26 cellular contexts compared by ENCODE assay signal in the genomic region with DNA sequence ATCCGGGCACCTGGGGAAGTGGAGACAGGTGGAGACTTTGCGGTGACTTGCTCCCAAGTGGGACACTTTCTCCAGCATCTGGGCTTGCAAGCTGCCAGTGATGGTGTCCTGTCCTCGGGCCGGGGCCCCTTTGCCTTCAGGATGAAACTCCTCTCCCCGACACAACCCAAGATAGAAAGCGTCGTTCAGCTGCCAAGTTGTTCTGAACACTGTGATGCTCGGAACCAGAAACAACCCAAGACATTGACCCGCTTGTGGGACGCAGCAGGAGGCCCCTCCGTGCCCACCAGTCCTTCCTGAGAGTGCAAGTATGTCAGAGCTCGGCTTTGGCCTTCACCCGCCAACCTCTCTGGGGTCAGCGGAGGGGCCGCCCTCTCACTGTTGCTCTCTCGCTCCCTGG. TPM values are rescaled to one million over a fixed set of nuclear protein-coding genes. Genes with fewer than 3 reads are reported as not detected.
DNase-seq lines count a peak whose midpoint lies in the region; ATAC-seq, FAIRE-seq and TF ChIP-seq lines count a peak whose summit lies in the region.
"Had no signal": no experiment of that assay in that cellular context is flagged by ENCODE, and none has a peak within 500 bp of the region (broad histone marks: within the 10 kb centered on the region; RNA-seq: fewer than 3 reads in every experiment).

No MANE protein-coding gene starts in this region.

- FAIRE-seq in kidney (lab: Jason Lieb, UNC): no peak

- H2AFZ ChIP-seq in neuronal stem cell (ENCODE audit: low read length): no peak overlapping the region
- H2AFZ ChIP-seq: PC-9 had no signal

- ATAC-seq in left cardiac atrium: no peak
- no peak for ATAC-seq in Right ventricle myocardium superior (ENCODE audit: poor library complexity)
- ATAC-seq: Right ventricle myocardium inferior had no signal

- peak overlapping the region; percentile 61 for H3K18ac ChIP-seq in neuronal stem cell (ENCODE audit: low read length)

- H3K27ac ChIP-seq in kidney (ENCODE audit: low read depth in 2 of 2, low read length in 2 of 2): no peak overlapping the region
- no peak overlapping the region for H3K27ac ChIP-seq in neuronal stem cell (replicated peaks; ENCODE audit: low read length)
- H3K27ac ChIP-seq: BLaER1, KMS-11, PC-9, SJSA1 had no signal

- no peak overlapping the region for H2BK12ac ChIP-seq in neuronal stem cell (ENCODE audit: low read length)

- no peak overlapping the region for H3K4me2 ChIP-seq in neuronal stem cell (ENCODE audit: insufficient read depth, low read length, poor library complexity, severe bottlenecking)
- H3K4me2 ChIP-seq: BLaER1, KMS-11, PC-9 had no signal

- no peak overlapping the region for H4K8ac ChIP-seq in neuronal stem cell (ENCODE audit: low read depth, low read length)

- no peak overlapping the region for H3K14ac ChIP-seq in neuronal stem cell (ENCODE audit: low read length)

- H3K4ac ChIP-seq in neuronal stem cell (ENCODE audit: low read length): no peak overlapping the region

- intact Hi-C loops in left cardiac atrium (cut with DNase I): no loop called here
- intact Hi-C loops in Right ventricle myocardium superior (cut with DNase I): no loop called here
- intact Hi-C loops in kidney (cut with DNase I): no loop called here

- H3K79me1 ChIP-seq in neuronal stem cell (ENCODE audit: low read depth, low read length): no peaks in the 10 kb centered on the region

- TF ChIP-seq CTCF in kidney (IDR thresholded peaks at IDR 0.05; ENCODE audit: borderline replicate concordance, extremely low read depth, insufficient read depth): no peak

- no peak overlapping the region for H3K9ac ChIP-seq in kidney (ENCODE audit: low read length in 2 of 2)
- H3K9ac ChIP-seq in neuronal stem cell (ENCODE audit: low read depth, low read length, poor library complexity): no peak overlapping the region
- H3K9ac ChIP-seq: BLaER1, KMS-11 had no signal

- H2AK5ac ChIP-seq in neuronal stem cell (ENCODE audit: low read depth, low read length): peak overlapping the region; percentile 64

- H2BK15ac ChIP-seq in neuronal stem cell (ENCODE audit: low read length): peak overlapping the region; percentile 62

- DNase-seq in left cardiac atrium (peak; percentile 15), Right ventricle myocardium superior (no peak), kidney (peak; percentile 51), neuronal stem cell (ENCODE audit: low spot score) (no peak), kidney glomerular epithelial cell (lab: John Stamatoyannopoulos, UW) (no peak), iPS-NIHi11 (ENCODE audit: low spot score) (no peak)
- no peak for DNase-seq in activated CD4-positive, alpha-beta T cell treated with anti-CD3 and anti-CD28 coated beads for 48 hours
- DNase-seq: 8988T; CD4-positive, CD25-positive, alpha-beta regulatory T cell; HCEC 1CT; NCI-H1048; NCI-H1417; NCI-H1694; NCI-H2029 treated with DMSO at 0.1 percent for 48 hours; NCI-H446 treated with DMSO at 0.1 percent for 48 hours; NCI-H526; NCI-H82; NK-92 treated with Interleukin-12 subunit alpha and Interleukin-12 subunit beta, amount 100 ng/mL, for 24 hours; PC-9 had no signal

- no peak overlapping the region for H3K23ac ChIP-seq in neuronal stem cell (ENCODE audit: low read depth, low read length, poor library complexity)

- no CpG with 5 or more reads among the region's 16 CpGs for WGBS in neuronal stem cell (ENCODE audit: extremely low coverage in 2 of 2, insufficient read length in 2 of 2, insufficient replicate concordance in 1 of 2), 2 donors

- H2BK120ac ChIP-seq in neuronal stem cell (ENCODE audit: low read depth, low read length): no peak overlapping the region

- H2BK5ac ChIP-seq in neuronal stem cell (ENCODE audit: low read length): no peak overlapping the region

- peaks cover 0 to 2% (median 0%) of the 10 kb centered on the region in 3 experiments for H3K27me3 ChIP-seq in neuronal stem cell (ENCODE audit: control insufficient read depth in 3 of 3, insufficient read depth in 3 of 3, low read depth in 1 of 3, low read length in 3 of 3)
- H3K27me3 ChIP-seq: BLaER1, SJSA1 had no signal

- H3K36me3 ChIP-seq in kidney (ENCODE audit: control insufficient read depth in 1 of 2, insufficient read depth in 2 of 2, low read length in 2 of 2) (no peaks in the 10 kb centered on the region), neuronal stem cell (replicated peaks in 1 of 2; ENCODE audit: control insufficient read depth in 2 of 2, insufficient read depth in 2 of 2, low read length in 2 of 2) (no peaks in the 10 kb centered on the region)
- H3K36me3 ChIP-seq: BLaER1, SJSA1 had no signal

- H3K4me1 ChIP-seq in kidney (ENCODE audit: control insufficient read depth in 1 of 2, insufficient read depth in 1 of 2, low read depth in 1 of 2, low read length in 2 of 2): no peaks in the 10 kb centered on the region
- H3K4me1 ChIP-seq in neuronal stem cell (ENCODE audit: control insufficient read depth in 2 of 2, insufficient read depth in 1 of 2, low read depth in 1 of 2, low read length in 2 of 2): peaks cover 0 to 4% of the 10 kb centered on the region in 2 donors

- H4K91ac ChIP-seq in neuronal stem cell (ENCODE audit: low read depth, low read length, poor library complexity): no peak overlapping the region

- no peaks in the 10 kb centered on the region for H3K9me3 ChIP-seq in kidney (ENCODE audit: control insufficient read depth in 1 of 2, low read length in 2 of 2)
- no peaks in the 10 kb centered on the region for H3K9me3 ChIP-seq in neuronal stem cell (replicated peaks in 1 of 2; ENCODE audit: control insufficient read depth in 2 of 2, insufficient read depth in 1 of 2, low read depth in 1 of 2, low read length in 2 of 2)

- H3K4me3 ChIP-seq in kidney (ENCODE audit: low read length in 2 of 2) (no peak overlapping the region), neuronal stem cell (ENCODE audit: low read length in 2 of 2) (no peak overlapping the region)
- H3K4me3 ChIP-seq: BLaER1, PC-9, SJSA1 had no signal

RNA-seq across cellular contexts. Expression of gene LINC01488, which starts 31.3 kb away (rescaled TPM):
- total RNA-seq in left cardiac atrium (under 1 TPM in 1 of 2 donors, not detected in 1; 0.06 TPM), Right ventricle myocardium superior (0.22 TPM), kidney (not detected)
- not detected for polyA plus RNA-seq in kidney (ENCODE audit: insufficient read depth, low read depth, low replicate concordance)
- polyA plus RNA-seq in neuronal stem cell (2013, experiment 1 of 2): 0.06 TPM
- polyA plus RNA-seq in neuronal stem cell (2013, experiment 2 of 2): 0.01 TPM
- total RNA-seq: CD4-positive, CD25-positive, alpha-beta regulatory T cell; PC-9; RPMI7951 had no signal
- polyA plus RNA-seq: AG04450; CD4-positive, CD25-positive, alpha-beta regulatory T cell; IgD-negative memory B cell had no signal

Comparison
In these comparisons a context has a peak if more than half of its experiments do, and no peak if none do; other contexts are left out.
1. DNase-seq: peak in left cardiac atrium (single experiment) and kidney (single experiment); none in Right ventricle myocardium superior (single experiment), neuronal stem cell (single experiment), kidney glomerular epithelial cell (single experiment), activated CD4-positive, alpha-beta T cell treated with anti-CD3 and anti-CD28 coated beads for 48 hours (single experiment) and iPS-NIHi11 (single experiment).